ENCODE assay signal across 18 cellular contexts in genomic region chr15:64014995-64015394, GRCh38. TPM values are rescaled to one million over a fixed set of nuclear protein-coding genes. Genes with fewer than 3 reads are reported as not detected.
DNase-seq lines count a peak whose midpoint lies in the region; ATAC-seq and TF ChIP-seq lines count a peak whose summit lies in the region.
"Had no signal": no experiment of that assay in that cellular context is flagged by ENCODE, and none has a peak within 500 bp of the region (broad histone marks: within the 10 kb centered on the region; RNA-seq: fewer than 3 reads in every experiment).

No MANE protein-coding gene starts in this region.

- WGBS in adrenal gland, 4 donors: 44 to 60% (median 51%) methylated on average over 3 to 5 of the region's 5 CpGs
- 60% methylated on average over 5 of the region's 5 CpGs for WGBS in right cardiac atrium

- intact Hi-C loops in adrenal gland (cut with DNase I): no loop called here
- intact Hi-C loops in right cardiac atrium (cut with DNase I): no loop called here

- H3K27me3 ChIP-seq in adrenal gland: no peaks in the 10 kb centered on the region
- H3K27me3 ChIP-seq in right cardiac atrium (ENCODE audit: control insufficient read depth, insufficient read depth): no peaks in the 10 kb centered on the region
- no peaks in the 10 kb centered on the region for H3K27me3 ChIP-seq in skeletal muscle tissue (ENCODE audit: control insufficient read depth in 3 of 3, insufficient read depth in 3 of 3, low read length in 3 of 3)
- H3K27me3 ChIP-seq: gastroesophageal sphincter had no signal

- peak; percentile 92 for DNase-seq in G401 (ENCODE audit: low spot score)
- peak; percentile 74 to 84 (median 76) for DNase-seq in adrenal gland
- peak; percentile 40 to 80 (median 73) for DNase-seq in right cardiac atrium
- DNase-seq in NCI-H526 treated with DMSO at 0.1 percent for 48 hours (lab: John Stamatoyannopoulos, UW): no peak
- no peak for DNase-seq in NCI-H2227 treated with DMSO at 0.1 percent for 48 hours (lab: John Stamatoyannopoulos, UW)
- DNase-seq: activated CD4-positive, alpha-beta T cell treated with anti-CD3 and anti-CD28 coated beads, Interleukin-2, amount 50 U/mL, for 1 hour; activated CD8-positive, alpha-beta memory T cell treated with anti-CD3 and anti-CD28 coated beads, Interleukin-2, amount 50 U/mL, for 48 hours; central memory CD4-positive, alpha-beta T cell; DMS79 treated with DMSO at 0.1 percent for 48 hours; MM.1S; mucosa of descending colon; NCI-H2171; NCI-H774; stimulated activated CD8-positive, alpha-beta memory T cell treated with anti-CD3 and anti-CD28 coated beads, Interleukin-4, amount 100 ng/mL, for 48 hours; T-helper 2 cell had no signal

- peak overlapping the region in 2 of 5 donors; percentile 54 to 64 for H3K27ac ChIP-seq in adrenal gland
- peak overlapping the region; percentile 82 for H3K27ac ChIP-seq in right cardiac atrium (ENCODE audit: low read length)
- H3K27ac ChIP-seq in skeletal muscle tissue (ENCODE audit: low read depth, low read length): peak overlapping the region; percentile 80
- H3K27ac ChIP-seq: gastroesophageal sphincter had no signal

- no peak for TF ChIP-seq CTCF in adrenal gland (IDR thresholded peaks at IDR 0.05)

- H3K4me1 ChIP-seq in adrenal gland (replicated peaks in 1 of 2) (peaks cover 8 to 17% of the 10 kb centered on the region in 2 donors), right cardiac atrium (ENCODE audit: control insufficient read depth, insufficient read depth, low read length) (peaks cover 12% of the 10 kb centered on the region), skeletal muscle tissue (ENCODE audit: control insufficient read depth in 3 of 3, insufficient read depth in 3 of 3, low read length in 3 of 3) (peaks cover 75 to 98% (median 76%) of the 10 kb centered on the region in 3 donors)

- H3K4me3 ChIP-seq in adrenal gland (no peak overlapping the region), right cardiac atrium (ENCODE audit: low read length) (no peak overlapping the region), skeletal muscle tissue (ENCODE audit: low read length in 3 of 3) (peak overlapping the region in 1 of 3 donors; percentile 25)
- H3K4me3 ChIP-seq: gastroesophageal sphincter, mucosa of descending colon had no signal

- ATAC-seq in right cardiac atrium: peak; percentile 64 to 67
- no peak for ATAC-seq in GM19324 (IDR thresholded peaks at IDR 0.05; ENCODE audit: low FRiP score, unreplicated experiment)
- ATAC-seq: gastroesophageal sphincter, mucosa of descending colon had no signal

- in situ Hi-C loops in G401 (cut with HindIII; ENCODE audit: low sequenced_read_pairs): no loop called here

- TF ChIP-seq POLR2A in adrenal gland (IDR thresholded peaks at IDR 0.05): no peak

- H3K9ac ChIP-seq in skeletal muscle tissue (ENCODE audit: low read depth in 1 of 3, low read length in 3 of 3): peak overlapping the region; percentile 1 to 27 (median 25)

- no peaks in the 10 kb centered on the region for H3K9me3 ChIP-seq in adrenal gland (replicated peaks in 1 of 3)
- H3K9me3 ChIP-seq in right cardiac atrium (ENCODE audit: control insufficient read depth, low read length): no peaks in the 10 kb centered on the region
- H3K9me3 ChIP-seq in skeletal muscle tissue (ENCODE audit: control insufficient read depth in 3 of 3, low read length in 3 of 3): no peaks in the 10 kb centered on the region
- H3K9me3 ChIP-seq: gastroesophageal sphincter, mucosa of descending colon had no signal

- H3K36me3 ChIP-seq in adrenal gland (replicated peaks in 1 of 2): no peaks in the 10 kb centered on the region
- H3K36me3 ChIP-seq in skeletal muscle tissue (ENCODE audit: control insufficient read depth in 3 of 3, insufficient read depth in 3 of 3, low read length in 3 of 3): no peaks in the 10 kb centered on the region
- H3K36me3 ChIP-seq: gastroesophageal sphincter had no signal

RNA-seq across cellular contexts. Expression of gene DAPK2, which starts 31.3 kb away (rescaled TPM):
- 24.4 and 26.9 TPM in 2 replicates for total RNA-seq in G401 (2014; rRNA removed; shearing (Covaris generic))
- 1 to 10 TPM; 2.9 to 8.4 (median 6.5) TPM for total RNA-seq in adrenal gland
- polyA plus RNA-seq in adrenal gland: 1 to 10 TPM in 2 of 3 donors, under 1 TPM in 1; 0.97 to 8.7 (median 6.4) TPM
- total RNA-seq in right cardiac atrium: 10 to 100 TPM; 83.5 to 95.1 (median 88.1) TPM
- polyA plus RNA-seq in right cardiac atrium: 48.8 TPM
- total RNA-seq in skeletal muscle tissue: 2.6 TPM

Comparison
In these comparisons a context has a peak if more than half of its experiments do, and no peak if none do; other contexts are left out.
1. DNase-seq: peak in G401 (single experiment), adrenal gland (7 of 7) and right cardiac atrium (3 of 3); none in NCI-H526 treated with DMSO at 0.1 percent for 48 hours (single experiment) and NCI-H2227 treated with DMSO at 0.1 percent for 48 hours (single experiment).